ENCODE assay signal across 31 cellular contexts in the genomic region with DNA sequence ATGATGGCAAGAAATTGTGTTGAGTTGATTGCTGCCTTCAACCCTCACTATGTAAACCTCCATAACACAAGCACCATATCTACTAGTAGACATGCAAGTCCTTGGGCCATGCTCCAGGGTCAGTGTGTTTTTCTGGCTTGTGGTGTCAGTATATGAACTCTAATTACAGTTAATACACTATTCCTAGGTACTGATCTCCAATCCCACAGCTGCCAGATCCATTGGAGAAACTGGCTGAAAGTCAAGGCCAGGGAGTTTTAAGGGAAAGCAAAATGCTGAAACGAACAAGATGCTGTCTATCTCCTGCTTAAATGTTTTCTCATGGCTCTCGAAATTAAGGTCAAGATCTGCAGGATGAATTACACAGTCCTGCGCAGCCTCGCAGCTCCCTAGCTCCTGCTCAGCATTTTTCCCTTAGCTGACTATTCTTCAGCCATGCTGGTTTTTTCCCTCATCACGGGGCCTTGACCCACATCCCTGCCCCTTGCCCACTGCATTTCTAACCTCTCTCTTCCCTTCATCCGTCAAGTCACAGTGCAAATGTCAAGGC.
"Had no signal": no experiment of that assay in that cellular context is flagged by ENCODE, and none has a peak within 500 bp of the region (broad histone marks: within the 10 kb centered on the region; RNA-seq: fewer than 3 reads in every experiment).

No MANE protein-coding gene starts in this region.

- H3K27ac ChIP-seq: ascending aorta, breast epithelium, cardiac muscle cell, coronary artery, dorsolateral prefrontal cortex, WERI-Rb-1 had no signal

- H3K27me3 Mint-ChIP-seq: activated B cell treated with CpG ODN at 0.5 μM for 24 hours; activated CD4-positive, alpha-beta memory T cell treated with anti-CD3 and anti-CD28 coated beads for 36 hours; activated CD4-positive, alpha-beta T cell treated with anti-CD3 and anti-CD28 coated beads, Interleukin-2, amount 10 ng/mL, durations not matched to agents 24 days and 14 days; activated CD8-positive, alpha-beta memory T cell treated with anti-CD3 and anti-CD28 coated beads, Interleukin-2, amount 10 ng/mL, durations not matched to agents 7 days and 5 days; activated naive CD4-positive, alpha-beta T cell treated with anti-CD3 and anti-CD28 coated beads, Interleukin-2, amount 10 ng/mL, durations not matched to agents 7 days and 5 days; activated naive CD8-positive, alpha-beta T cell treated with anti-CD3 and anti-CD28 coated beads, Interleukin-2, amount 10 ng/mL, durations not matched to agents 7 days and 5 days; activated T-cell treated with anti-CD3 and anti-CD28 coated beads, Interleukin-2, amount 50 U/mL, for 24 hours; central memory CD8-positive, alpha-beta T cell; dendritic cell treated with granulocyte-macrophage colony-stimulating factor and Interleukin-4, amounts not matched to agents 40 ng/mL and 50 ng/mL, for 4 days; T-helper 17 cell had no signal

- H3K9me3 Mint-ChIP-seq: activated CD4-positive, alpha-beta memory T cell treated with anti-CD3 and anti-CD28 coated beads for 36 hours; activated naive CD4-positive, alpha-beta T cell treated with anti-CD3 and anti-CD28 coated beads, Interleukin-2, amount 10 ng/mL, durations not matched to agents 7 days and 5 days; endodermal cell had no signal

- DNase-seq: activated B cell treated with CpG ODN at 0.5 μM for 24 hours; activated CD4-positive, alpha-beta memory T cell treated with anti-CD3 and anti-CD28 coated beads for 36 hours; activated CD4-positive, alpha-beta T cell treated with anti-CD3 and anti-CD28 coated beads, Interleukin-2, amount 10 ng/mL, durations not matched to agents 24 days and 14 days; activated CD8-positive, alpha-beta memory T cell treated with anti-CD3 and anti-CD28 coated beads, Interleukin-2, amount 10 ng/mL, durations not matched to agents 7 days and 5 days; activated CD8-positive, alpha-beta memory T cell treated with anti-CD3 and anti-CD28 coated beads, Interleukin-2, amount 50 U/mL, for 4 hours; activated CD8-positive, alpha-beta T cell treated with anti-CD3 and anti-CD28 coated beads, Interleukin-2, amount 10 ng/mL, durations not matched to agents 7 days and 5 days; activated gamma-delta T cell; activated naive CD4-positive, alpha-beta T cell; activated naive CD4-positive, alpha-beta T cell treated with anti-CD3 and anti-CD28 coated beads, Interleukin-2, amount 10 ng/mL, durations not matched to agents 7 days and 5 days; activated naive CD8-positive, alpha-beta T cell treated with anti-CD3 and anti-CD28 coated beads, Interleukin-2, amount 10 ng/mL, durations not matched to agents 7 days and 5 days; activated T-cell treated with anti-CD3 and anti-CD28 coated beads, Interleukin-2, amount 50 U/mL, for 24 hours; activated T-cell treated with anti-CD3 and anti-CD28 coated beads, Interleukin-2, amount 50 U/mL, for 72 hours; dorsolateral prefrontal cortex; effector memory CD4-positive, alpha-beta T cell; endodermal cell; foreskin fibroblast; T-helper 1 cell; T-helper 17 cell; T1000; WERI-Rb-1 had no signal

- H3K9me3 ChIP-seq: ascending aorta, breast epithelium had no signal

- H3K27me3 ChIP-seq: ascending aorta, breast epithelium, cardiac muscle cell had no signal

- H3K4me3 ChIP-seq: ascending aorta, breast epithelium, cardiac muscle cell, coronary artery, dorsolateral prefrontal cortex had no signal

- H3K27ac Mint-ChIP-seq: activated B cell treated with CpG ODN at 0.5 μM for 24 hours; activated CD4-positive, alpha-beta memory T cell treated with anti-CD3 and anti-CD28 coated beads for 36 hours; activated CD4-positive, alpha-beta T cell treated with anti-CD3 and anti-CD28 coated beads, Interleukin-2, amount 10 ng/mL, durations not matched to agents 24 days and 14 days; activated CD8-positive, alpha-beta memory T cell treated with anti-CD3 and anti-CD28 coated beads, Interleukin-2, amount 10 ng/mL, durations not matched to agents 7 days and 5 days; activated CD8-positive, alpha-beta T cell treated with anti-CD3 and anti-CD28 coated beads, Interleukin-2, amount 10 ng/mL, durations not matched to agents 7 days and 5 days; activated naive CD4-positive, alpha-beta T cell treated with anti-CD3 and anti-CD28 coated beads, Interleukin-2, amount 10 ng/mL, durations not matched to agents 7 days and 5 days; activated naive CD4-positive, alpha-beta T cell treated with anti-CD3 and anti-CD28 coated beads, Interleukin-2, amount 50 U/mL, for 72 hours; activated naive CD8-positive, alpha-beta T cell treated with anti-CD3 and anti-CD28 coated beads, Interleukin-2, amount 10 ng/mL, durations not matched to agents 7 days and 5 days; activated T-cell treated with anti-CD3 and anti-CD28 coated beads, Interleukin-2, amount 50 U/mL, for 24 hours; activated T-cell treated with anti-CD3 and anti-CD28 coated beads, Interleukin-2, amount 50 U/mL, for 72 hours; brain; dendritic cell treated with granulocyte-macrophage colony-stimulating factor and Interleukin-4, amounts not matched to agents 40 ng/mL and 50 ng/mL, for 4 days; endodermal cell; T-helper 17 cell; T-helper 2 cell treated with Interferon-gamma antibody and Interleukin-4, amounts not matched to agents 5 μg/mL and 100 μg/mL, for 36 hours had no signal

- H3K36me3 Mint-ChIP-seq: activated CD4-positive, alpha-beta memory T cell treated with anti-CD3 and anti-CD28 coated beads for 36 hours; activated CD8-positive, alpha-beta memory T cell treated with anti-CD3 and anti-CD28 coated beads, Interleukin-2, amount 10 ng/mL, durations not matched to agents 7 days and 5 days; activated naive CD4-positive, alpha-beta T cell treated with anti-CD3 and anti-CD28 coated beads, Interleukin-2, amount 10 ng/mL, durations not matched to agents 7 days and 5 days; activated naive CD8-positive, alpha-beta T cell treated with anti-CD3 and anti-CD28 coated beads, Interleukin-2, amount 10 ng/mL, durations not matched to agents 7 days and 5 days; brain had no signal

- ATAC-seq: activated CD4-positive, CD25-positive, alpha-beta regulatory T cell treated with anti-CD3 and anti-CD28 coated beads, Interleukin-2, amount 50 U/mL, for 24 hours; activated CD8-positive, alpha-beta memory T cell treated with anti-CD3 and anti-CD28 coated beads, Interleukin-2, amount 10 ng/mL, durations not matched to agents 7 days and 5 days; activated CD8-positive, alpha-beta T cell treated with anti-CD3 and anti-CD28 coated beads, Interleukin-2, amount 10 ng/mL, durations not matched to agents 7 days and 5 days; activated naive CD4-positive, alpha-beta T cell treated with anti-CD3 and anti-CD28 coated beads, Interleukin-2, amount 50 U/mL, for 72 hours; activated T-cell treated with anti-CD3 and anti-CD28 coated beads, Interleukin-2, amount 50 U/mL, for 72 hours; esophagus mucosa; T-helper 17 cell had no signal

- H3K4me1 ChIP-seq: ascending aorta, breast epithelium had no signal

- H3K4me1 Mint-ChIP-seq: activated B cell treated with CpG ODN at 0.5 μM for 24 hours; activated CD4-positive, alpha-beta T cell treated with anti-CD3 and anti-CD28 coated beads, Interleukin-2, amount 10 ng/mL, durations not matched to agents 24 days and 14 days; activated CD8-positive, alpha-beta memory T cell treated with anti-CD3 and anti-CD28 coated beads, Interleukin-2, amount 10 ng/mL, durations not matched to agents 7 days and 5 days; activated naive CD4-positive, alpha-beta T cell treated with anti-CD3 and anti-CD28 coated beads, Interleukin-2, amount 10 ng/mL, durations not matched to agents 7 days and 5 days; activated naive CD8-positive, alpha-beta T cell treated with anti-CD3 and anti-CD28 coated beads, Interleukin-2, amount 10 ng/mL, durations not matched to agents 7 days and 5 days; central memory CD8-positive, alpha-beta T cell; endodermal cell; T-helper 17 cell had no signal

- H3K4me3 Mint-ChIP-seq: activated B cell treated with CpG ODN at 0.5 μM for 24 hours; activated CD4-positive, alpha-beta memory T cell treated with anti-CD3 and anti-CD28 coated beads for 36 hours; activated CD4-positive, alpha-beta T cell treated with anti-CD3 and anti-CD28 coated beads, Interleukin-2, amount 10 ng/mL, durations not matched to agents 24 days and 14 days; activated CD8-positive, alpha-beta memory T cell treated with anti-CD3 and anti-CD28 coated beads, Interleukin-2, amount 10 ng/mL, durations not matched to agents 7 days and 5 days; activated CD8-positive, alpha-beta T cell treated with anti-CD3 and anti-CD28 coated beads, Interleukin-2, amount 10 ng/mL, durations not matched to agents 7 days and 5 days; activated naive CD4-positive, alpha-beta T cell treated with anti-CD3 and anti-CD28 coated beads, Interleukin-2, amount 10 ng/mL, durations not matched to agents 7 days and 5 days; activated naive CD8-positive, alpha-beta T cell treated with anti-CD3 and anti-CD28 coated beads, Interleukin-2, amount 10 ng/mL, durations not matched to agents 7 days and 5 days; activated T-cell treated with anti-CD3 and anti-CD28 coated beads, Interleukin-2, amount 50 U/mL, for 24 hours; activated T-cell treated with anti-CD3 and anti-CD28 coated beads, Interleukin-2, amount 50 U/mL, for 72 hours; brain; central memory CD8-positive, alpha-beta T cell; dendritic cell treated with granulocyte-macrophage colony-stimulating factor and Interleukin-4, amounts not matched to agents 40 ng/mL and 50 ng/mL, for 4 days; endodermal cell; T-helper 17 cell; T-helper 2 cell treated with Interferon-gamma antibody and Interleukin-4, amounts not matched to agents 5 μg/mL and 100 μg/mL, for 36 hours had no signal

- H3K36me3 ChIP-seq: ascending aorta, breast epithelium, cardiac muscle cell, WERI-Rb-1 had no signal
